In the genomic region with DNA sequence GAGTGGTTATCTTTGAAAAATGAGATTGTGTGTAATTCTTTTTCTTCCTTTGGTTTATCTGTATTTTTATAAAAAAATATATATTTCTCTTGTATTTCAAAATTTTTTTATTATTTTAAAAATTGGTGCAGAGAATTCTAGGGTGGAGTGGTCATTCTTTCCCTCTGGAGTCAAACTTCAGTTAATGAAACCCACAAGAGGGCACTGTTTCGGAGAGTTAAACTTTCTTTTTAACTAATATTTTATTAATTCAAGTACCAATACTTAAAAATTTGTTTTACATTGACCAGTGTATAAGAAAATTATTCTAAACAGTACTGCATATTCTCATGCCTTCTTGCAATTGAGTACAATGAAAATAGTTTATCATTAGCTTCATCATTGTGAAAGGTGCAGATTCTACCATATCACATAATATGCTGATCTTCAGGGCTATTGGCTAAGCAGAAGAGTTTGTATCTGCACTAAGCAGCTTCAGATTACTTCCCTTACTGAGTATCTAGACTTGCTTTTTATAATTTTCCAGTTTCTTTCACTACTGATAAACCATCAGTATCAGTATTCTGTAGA, we compare ENCODE assay signal across 11 cellular contexts. TPM values are rescaled to one million over a fixed set of nuclear protein-coding genes. Genes with fewer than 3 reads are reported as not detected.
A peak's percentile ranks its signal among the peaks of the same experiment; 100 is the strongest.
DNase-seq lines count a peak whose midpoint lies in the region; ATAC-seq and TF ChIP-seq lines count a peak whose summit lies in the region.
"Had no signal": no experiment of that assay in that cellular context is flagged by ENCODE, and none has a peak within 500 bp of the region (broad histone marks: within the 10 kb centered on the region; RNA-seq: fewer than 3 reads in every experiment).

No MANE protein-coding gene starts in this region.

- H3K4me3 ChIP-seq in SJCRH30: no peak overlapping the region
- H3K4me3 ChIP-seq in fibroblast of mammary gland (ENCODE audit: control insufficient read depth, low read depth, low read length): no peak overlapping the region
- H3K4me3 ChIP-seq in psoas muscle: no peak overlapping the region

- DNase-seq in SJCRH30 (peak in 1 of 2 experiments; percentile 58), fibroblast of mammary gland (ENCODE audit: low read depth) (peak; percentile 59), psoas muscle (no peak)
- DNase-seq in stimulated activated CD4-positive, alpha-beta T cell treated with anti-CD3 and anti-CD28 coated beads, Interleukin-1b, Interleukin-23, amount 100 ng/mL, for 48 hours: no peak
- DNase-seq: activated CD8-positive, alpha-beta memory T cell treated with anti-CD3 and anti-CD28 coated beads, Interleukin-2, amount 50 U/mL, for 48 hours; GF-D8; stimulated activated CD4-positive, alpha-beta T cell treated with anti-CD3 and anti-CD28 coated beads, Interleukin-2, amount 100 ng/mL, for 24 hours had no signal

- intact Hi-C loops in psoas muscle (cut with DNase I): no loop called here

- no peaks in the 10 kb centered on the region for H3K9me3 ChIP-seq in SJCRH30 (replicated peaks)
- no peaks in the 10 kb centered on the region for H3K9me3 ChIP-seq in psoas muscle

- ATAC-seq in psoas muscle (no peak), HG03442 (IDR thresholded peaks at IDR 0.05; ENCODE audit: unreplicated experiment) (no peak), HG03457 (IDR thresholded peaks at IDR 0.05; ENCODE audit: unreplicated experiment) (no peak), HG03025 (IDR thresholded peaks at IDR 0.05; ENCODE audit: low FRiP score, unreplicated experiment) (no peak)

- H3K27ac ChIP-seq in SJCRH30 (peak overlapping the region; percentile 61), psoas muscle (no peak overlapping the region)

- H3K4me1 ChIP-seq in SJCRH30 (peaks cover 37% of the 10 kb centered on the region), psoas muscle (peaks cover 34% of the 10 kb centered on the region)

- WGBS in psoas muscle, 3 donors: 75 to 83% (median 76%) methylated on average over 1 of the region's 1 CpG

- H3K36me3 ChIP-seq in SJCRH30 (no peaks in the 10 kb centered on the region), psoas muscle (ENCODE audit: insufficient read depth in 1 of 2, low read depth in 1 of 2) (no peaks in the 10 kb centered on the region)

- TF ChIP-seq CTCF in GM12873 (IDR thresholded peaks at IDR 0.05; ENCODE audit: insufficient read depth, low read depth, low read length, missing control alignments) (peak; percentile 6), fibroblast of mammary gland (conservative IDR thresholded peaks at IDR 0.05; ENCODE audit: control insufficient read depth, insufficient read depth, low read depth, low read length) (peak; percentile 47), psoas muscle (IDR thresholded peaks at IDR 0.05) (peak; percentile 41)

- no peaks in the 10 kb centered on the region for H3K27me3 ChIP-seq in SJCRH30
- no peaks in the 10 kb centered on the region for H3K27me3 ChIP-seq in psoas muscle (ENCODE audit: insufficient read depth in 3 of 3, low read length in 2 of 3)

RNA-seq across cellular contexts. Expression of gene HS1BP3, which starts 50.1 kb away (rescaled TPM):
- total RNA-seq in SJCRH30 (2014; rRNA removed; shearing (Covaris generic)): 14.0 and 14.7 TPM in 2 replicates
- total RNA-seq in psoas muscle: 10 to 100 TPM in 3 of 4 donors, 1 to 10 TPM in 1; 9.2 to 12.1 (median 11.4) TPM
- polyA plus RNA-seq in psoas muscle: 10 to 100 TPM; 12.6 to 20.6 (median 13.2) TPM
